20 cellular contexts compared by ENCODE assay signal in the genomic region with DNA sequence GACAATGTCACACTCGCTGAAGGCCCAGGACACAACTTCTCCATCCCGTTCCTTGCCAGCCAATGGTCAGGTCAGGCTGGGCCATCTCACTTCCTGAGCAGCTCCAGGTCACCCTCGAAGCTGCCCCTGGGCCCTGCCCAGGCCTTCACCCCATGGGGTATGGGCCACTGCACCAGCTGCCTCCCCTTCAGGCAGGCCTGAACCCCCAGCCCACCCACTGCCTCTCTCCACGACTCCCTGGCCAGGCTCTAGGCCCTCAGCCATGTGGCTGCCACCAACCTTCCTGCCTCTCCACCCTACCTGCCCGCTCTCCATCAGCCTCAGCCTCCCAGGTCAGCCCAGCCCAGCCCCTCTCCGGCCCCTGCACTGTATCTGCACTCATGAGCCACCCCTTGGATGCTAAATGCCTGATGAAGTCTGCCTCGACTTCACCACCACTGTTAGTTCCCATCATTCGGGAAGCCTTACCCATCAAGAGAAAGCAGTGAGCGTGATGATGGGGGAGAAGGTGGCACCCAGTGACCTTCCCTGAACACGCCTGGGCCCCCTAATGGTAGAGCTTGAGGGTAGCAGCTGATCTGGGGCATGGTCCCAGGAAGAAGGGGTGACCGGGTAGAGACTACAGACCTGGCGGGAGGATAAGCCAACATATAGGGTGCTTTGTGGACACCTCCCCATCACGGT. TPM values are rescaled to one million over a fixed set of nuclear protein-coding genes. Genes with fewer than 3 reads are reported as not detected.
DNase-seq lines count a peak whose midpoint lies in the region; ATAC-seq and TF ChIP-seq lines count a peak whose summit lies in the region.
"Had no signal": no experiment of that assay in that cellular context is flagged by ENCODE, and none has a peak within 500 bp of the region (broad histone marks: within the 10 kb centered on the region; RNA-seq: fewer than 3 reads in every experiment).

No MANE protein-coding gene starts in this region.

- no peak overlapping the region for H3K4me3 ChIP-seq in cardiac muscle cell
- no peak overlapping the region for H3K4me3 ChIP-seq in right atrium auricular region
- H3K4me3 ChIP-seq in IMR-90 (ENCODE audit: insufficient read depth, low read depth, low read length) = no peak overlapping the region
- no peak overlapping the region for H3K4me3 ChIP-seq in astrocyte of the spinal cord (ENCODE audit: low read depth, low read length)
- H3K4me3 ChIP-seq: BLaER1 had no signal

- H3K56ac ChIP-seq in IMR-90 (ENCODE audit: extremely low read depth, insufficient read depth, low read length) = no peak overlapping the region

- DNase-seq in cardiac muscle cell (ENCODE audit: low read depth in 1 of 2, low spot score in 1 of 2) = no peak
- DNase-seq in right atrium auricular region (ENCODE audit: low spot score) = no peak
- DNase-seq in IMR-90 = no peak
- no peak for DNase-seq in astrocyte of the spinal cord (ENCODE audit: low read depth, low spot score)
- no peak for DNase-seq in stimulated activated effector memory CD8-positive, alpha-beta T cell treated with anti-CD3 and anti-CD28 coated beads, Interleukin-12 subunit alpha, Interleukin-12 subunit beta, amount 100 ng/mL, for 72 hours (ENCODE audit: low spot score in 2 of 2)
- no peak for DNase-seq in stimulated activated CD4-positive, alpha-beta T cell treated with anti-CD3 and anti-CD28 coated beads, Interleukin-2, amount 100 ng/mL, for 24 hours
- no peak for DNase-seq in NCI-H1092 treated with DMSO at 0.1 percent for 48 hours (lab: John Stamatoyannopoulos, UW)
- DNase-seq: ACHN; activated CD4-positive, alpha-beta T cell treated with anti-CD3 and anti-CD28 coated beads for 48 hours; glutamatergic neuron; MV-4-11; NCI-H1930; NCI-H69; occipital lobe; retina; stimulated activated CD4-positive, alpha-beta T cell treated with anti-CD3 and anti-CD28 coated beads, Interleukin-4, amount 100 ng/mL, for 4 hours had no signal

- no peak overlapping the region for H3K9ac ChIP-seq in IMR-90 (ENCODE audit: low read depth, low read length)
- H3K9ac ChIP-seq: BLaER1, KMS-11 had no signal

- WGBS in IMR-90 (ENCODE audit: extremely low coverage in 2 of 2, insufficient read length in 1 of 2), 2 experiments = 92% methylated on average over 4 of the region's 13 CpGs; no CpG with 5 or more reads in 1 of the 2 experiments

- intact Hi-C loops in IMR-90 (cut with micrococcal nuclease) = no loop called here

- no peak overlapping the region for H2AFZ ChIP-seq in IMR-90 (replicated peaks; ENCODE audit: low read length, poor library complexity)

- POLR2A ChIA-PET in IMR-90 (lab: Charles Lee; ENCODE audit: unreplicated experiment) = no interaction called here

- no peak overlapping the region for H3K23ac ChIP-seq in IMR-90 (ENCODE audit: low read depth, low read length)

- TF ChIP-seq POLR2A in IMR-90 (IDR thresholded peaks at IDR 0.05; ENCODE audit: low read depth, low read length) = no peak

- peaks cover 56% of the 10 kb centered on the region for H3K36me3 Mint-ChIP-seq in stimulated activated effector memory CD8-positive, alpha-beta T cell treated with anti-CD3 and anti-CD28 coated beads, Interleukin-12 subunit alpha, Interleukin-12 subunit beta, amount 100 ng/mL, for 72 hours

- H3K27me3 ChIP-seq in cardiac muscle cell = no peaks in the 10 kb centered on the region
- H3K27me3 ChIP-seq in right atrium auricular region = no peaks in the 10 kb centered on the region
- no peaks in the 10 kb centered on the region for H3K27me3 ChIP-seq in IMR-90 (ENCODE audit: control insufficient read depth, insufficient read depth, low read length)
- H3K27me3 ChIP-seq: BLaER1 had no signal

- no peak overlapping the region for H2BK120ac ChIP-seq in IMR-90 (ENCODE audit: low read depth, low read length)

- H3K14ac ChIP-seq in IMR-90 (replicated peaks; ENCODE audit: low read depth, low read length) = no peak overlapping the region

- H4K20me1 ChIP-seq in IMR-90 (ENCODE audit: insufficient read depth, low read length) = peaks cover 29% of the 10 kb centered on the region

- TF ChIP-seq CTCF in cardiac muscle cell (IDR thresholded peaks at IDR 0.05; ENCODE audit: low read depth, low read length) (peak; percentile 4), right atrium auricular region (IDR thresholded peaks at IDR 0.05) (no peak), IMR-90 (conservative IDR thresholded peaks at IDR 0.05; ENCODE audit: low read depth, low read length) (no peak), astrocyte of the spinal cord (IDR thresholded peaks at IDR 0.05; ENCODE audit: low read depth, low read length) (peak; percentile 8)

- no peak overlapping the region for H2BK15ac ChIP-seq in IMR-90 (ENCODE audit: low read depth, low read length)

- no peak overlapping the region for H2AK5ac ChIP-seq in IMR-90 (ENCODE audit: low read depth, low read length)

- peaks cover 18% of the 10 kb centered on the region; the same call in 1 of the 2 replicates for H3K9me1 ChIP-seq in IMR-90 (ENCODE audit: insufficient read depth, low read length)

- no peak overlapping the region for H3K27ac ChIP-seq in cardiac muscle cell
- H3K27ac ChIP-seq in right atrium auricular region = no peak overlapping the region
- H3K27ac ChIP-seq in IMR-90 (ENCODE audit: insufficient read depth, low read length) = no peak overlapping the region
- H3K27ac ChIP-seq: BLaER1, KMS-11 had no signal

- H2BK5ac ChIP-seq in IMR-90 (ENCODE audit: low read depth, low read length, poor library complexity, severe bottlenecking) = no peak overlapping the region

- H3K27ac Mint-ChIP-seq in stimulated activated effector memory CD8-positive, alpha-beta T cell treated with anti-CD3 and anti-CD28 coated beads, Interleukin-12 subunit alpha, Interleukin-12 subunit beta, amount 100 ng/mL, for 72 hours = peak overlapping the region; percentile 63
- H3K27ac Mint-ChIP-seq: activated T-helper 2 cell treated with anti-CD3 and anti-CD28 coated beads, Interferon-gamma antibody, Interleukin-2, Interleukin-4, amounts not matched to agents 10 μg/mL and 5 μg/mL and 100 μg/mL, durations not matched to agents 14 hours and 24 hours and 36 hours had no signal

- no peak overlapping the region for H3K4ac ChIP-seq in IMR-90 (ENCODE audit: low read depth, low read length)

- H2AK9ac ChIP-seq in IMR-90 (replicated peaks; ENCODE audit: low read depth, low read length, poor library complexity) = peak overlapping the region; percentile 9

- no TSS peak for BruUV-seq in IMR-90 (replicated peaks; lab: Mats Ljungman, UMichigan)

- CTCF ChIA-PET in IMR-90 (lab: Yijun Ruan, JAX) = no interaction called here

- H3K9me3 Mint-ChIP-seq in stimulated activated effector memory CD8-positive, alpha-beta T cell treated with anti-CD3 and anti-CD28 coated beads, Interleukin-12 subunit alpha, Interleukin-12 subunit beta, amount 100 ng/mL, for 72 hours = no peaks in the 10 kb centered on the region
- H3K9me3 Mint-ChIP-seq: activated T-helper 2 cell treated with anti-CD3 and anti-CD28 coated beads, Interferon-gamma antibody, Interleukin-2, Interleukin-4, amounts not matched to agents 10 μg/mL and 5 μg/mL and 100 μg/mL, durations not matched to agents 14 hours and 24 hours and 36 hours had no signal

- peaks cover 24% of the 10 kb centered on the region for H3K4me1 Mint-ChIP-seq in stimulated activated effector memory CD8-positive, alpha-beta T cell treated with anti-CD3 and anti-CD28 coated beads, Interleukin-12 subunit alpha, Interleukin-12 subunit beta, amount 100 ng/mL, for 72 hours

- dilution Hi-C loops in IMR-90 (cut with HindIII; ENCODE audit: low sequenced_read_pairs, unreplicated experiment) = no loop called here

- no peak overlapping the region for H3K4me2 ChIP-seq in IMR-90 (ENCODE audit: low read depth, low read length)
- H3K4me2 ChIP-seq: BLaER1, KMS-11 had no signal

- no peak overlapping the region for H3K18ac ChIP-seq in IMR-90 (ENCODE audit: low read depth, low read length)

- no peak overlapping the region for H4K5ac ChIP-seq in IMR-90 (ENCODE audit: low read depth, low read length)

- peaks cover 7 to 43% of the 10 kb centered on the region in 2 experiments; a peak in 3 of 4 replicates for H3K79me1 ChIP-seq in IMR-90 (ENCODE audit: low read depth in 1 of 2, low read length in 2 of 2)

- no peak for ATAC-seq in IMR-90 (ENCODE audit: low read depth)
- no peak for ATAC-seq in stimulated activated effector memory CD8-positive, alpha-beta T cell treated with anti-CD3 and anti-CD28 coated beads, Interleukin-12 subunit alpha, Interleukin-12 subunit beta, amount 100 ng/mL, for 72 hours
- no peak for ATAC-seq in HG03045 (IDR thresholded peaks at IDR 0.05; ENCODE audit: unreplicated experiment)

- TF ChIP-seq RAD21 in IMR-90 (IDR thresholded peaks at IDR 0.05; ENCODE audit: low read length) = no peak

- H3K4me3 Mint-ChIP-seq in stimulated activated effector memory CD8-positive, alpha-beta T cell treated with anti-CD3 and anti-CD28 coated beads, Interleukin-12 subunit alpha, Interleukin-12 subunit beta, amount 100 ng/mL, for 72 hours = no peak overlapping the region

- no peak overlapping the region for H4K91ac ChIP-seq in IMR-90 (ENCODE audit: insufficient read depth, low read depth, low read length)

- H3K36me3 ChIP-seq in cardiac muscle cell (peaks cover under 1% of the 10 kb centered on the region), right atrium auricular region (peaks cover 31% of the 10 kb centered on the region), IMR-90 (ENCODE audit: control insufficient read depth, insufficient read depth, low read length) (peaks cover 22% of the 10 kb centered on the region)

- peaks cover 10% of the 10 kb centered on the region for H3K4me1 ChIP-seq in cardiac muscle cell (ENCODE audit: low read depth)
- H3K4me1 ChIP-seq in right atrium auricular region = peaks cover 0 to 41% of the 10 kb centered on the region in 2 donors
- H3K4me1 ChIP-seq in IMR-90 (ENCODE audit: control insufficient read depth, insufficient read depth, low read length) = peaks cover 4% of the 10 kb centered on the region; the same call in 1 of the 2 replicates

- in situ Hi-C loops in IMR-90 (cut with MboI; ENCODE audit: low sequenced_read_pairs) = no loop called here
- in situ Hi-C loops in astrocyte of the spinal cord (cut with HindIII; ENCODE audit: low sequenced_read_pairs) = no loop called here

- H4K8ac ChIP-seq in IMR-90 (ENCODE audit: low read depth in 2 of 2, low read length in 2 of 2) = no peak overlapping the region

- H3K9me3 ChIP-seq in cardiac muscle cell (ENCODE audit: low read depth) (no peaks in the 10 kb centered on the region), right atrium auricular region (no peaks in the 10 kb centered on the region), IMR-90 (ENCODE audit: control insufficient read depth, insufficient read depth, low read length) (no peaks in the 10 kb centered on the region)
- H3K9me3 ChIP-seq: BLaER1 had no signal

- no peak overlapping the region for H2BK20ac ChIP-seq in IMR-90 (ENCODE audit: low read depth, low read length)

RNA-seq across cellular contexts. Expression of gene C16orf95, which starts 30.9 kb away (rescaled TPM):
- 6.1 and 8.6 TPM in 2 replicates for total RNA-seq in cardiac muscle cell
- polyA plus RNA-seq in cardiac muscle cell = 8.5 and 15.6 TPM in 2 replicates
- total RNA-seq in right atrium auricular region = 1 to 10 TPM in 1 of 2 donors, under 1 TPM in 1; 0.59 to 2.4 TPM
- 1.9 and 2.0 TPM in 2 replicates for total RNA-seq in IMR-90 (2012; rRNA removed)
- polyA plus RNA-seq in IMR-90 (2012; rRNA removed) = 3.8 and 4.7 TPM in 2 replicates
- 3.7 and 6.4 TPM in 2 replicates for polyA plus RNA-seq in IMR-90 (2012; cell fraction: cytosol; rRNA removed)
- polyA plus RNA-seq in IMR-90 (2012; cell fraction: nucleus; rRNA removed; ENCODE audit: low replicate concordance) = 4.1 and 7.4 TPM in 2 replicates

RNA-seq across cellular contexts. Expression of gene FBXO31, which starts 35.5 kb away (rescaled TPM):
- total RNA-seq in cardiac muscle cell = 17.4 and 26.1 TPM in 2 replicates
- 15.4 and 31.2 TPM in 2 replicates for polyA plus RNA-seq in cardiac muscle cell
- total RNA-seq in right atrium auricular region = 10 to 100 TPM; 39.3 to 53.1 TPM
- total RNA-seq in IMR-90 (2012; rRNA removed) = 10.4 and 10.6 TPM in 2 replicates
- polyA plus RNA-seq in IMR-90 (2012; rRNA removed) = 16.9 and 20.7 TPM in 2 replicates
- 10.1 and 14.2 TPM in 2 replicates for polyA plus RNA-seq in IMR-90 (2012; cell fraction: cytosol; rRNA removed)
- polyA plus RNA-seq in IMR-90 (2012; cell fraction: nucleus; rRNA removed; ENCODE audit: low replicate concordance) = 54.4 and 120 TPM in 2 replicates

RNA-seq across cellular contexts. Expression of gene MAP1LC3B, which starts 44.1 kb away (rescaled TPM):
- total RNA-seq in cardiac muscle cell (34.6 and 37.7 TPM in 2 replicates), right atrium auricular region (10 to 100 TPM; 57.5 to 83.0 TPM), IMR-90 (2012; rRNA removed) (23.5 and 25.3 TPM in 2 replicates)
- polyA plus RNA-seq in cardiac muscle cell (128 and 164 TPM in 2 replicates), IMR-90 (2012; rRNA removed) (46.9 and 57.7 TPM in 2 replicates)
- 30.4 and 40.6 TPM in 2 replicates for polyA plus RNA-seq in IMR-90 (2012; cell fraction: cytosol; rRNA removed)
- polyA plus RNA-seq in IMR-90 (2012; cell fraction: nucleus; rRNA removed; ENCODE audit: low replicate concordance) = 7.3 and 33.0 TPM in 2 replicates

Comparison
In these comparisons a context has a peak if more than half of its experiments do, and no peak if none do; other contexts are left out.
1. CTCF ChIP-seq: peak in cardiac muscle cell (single experiment) and astrocyte of the spinal cord (single experiment); none in right atrium auricular region (0 of 2) and IMR-90 (single experiment).